9 cellular contexts compared by ENCODE assay signal in the genomic region with DNA sequence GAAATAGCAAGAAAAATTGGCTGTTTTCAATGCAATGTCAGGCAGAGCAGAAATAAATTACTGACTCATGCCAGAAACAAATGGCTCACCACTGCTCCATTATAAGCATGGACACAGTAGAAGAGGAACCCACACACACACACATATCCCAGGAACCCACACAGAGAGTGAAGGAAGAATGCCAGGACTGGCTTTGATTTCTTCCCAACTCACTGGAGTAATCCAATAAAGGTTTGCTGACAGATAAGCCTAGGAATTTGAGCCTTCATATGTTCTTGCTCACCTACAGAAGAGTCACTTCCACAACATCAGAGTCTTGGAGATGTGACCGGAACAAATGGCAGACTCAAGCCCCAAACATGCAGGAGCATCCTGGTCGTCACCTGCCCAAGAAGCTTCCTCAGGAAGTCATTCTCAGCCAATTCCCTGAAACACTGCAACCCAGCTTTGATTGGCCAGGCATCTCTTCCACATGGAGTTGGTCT. TPM values are rescaled to one million over a fixed set of nuclear protein-coding genes. Genes with fewer than 3 reads are reported as not detected.
DNase-seq lines count a peak whose midpoint lies in the region; ATAC-seq and TF ChIP-seq lines count a peak whose summit lies in the region.
"Had no signal": no experiment of that assay in that cellular context is flagged by ENCODE, and none has a peak within 500 bp of the region (broad histone marks: within the 10 kb centered on the region; RNA-seq: fewer than 3 reads in every experiment).

No MANE protein-coding gene starts in this region.

- no peak for TF ChIP-seq CTCF in HFF-Myc (IDR thresholded peaks at IDR 0.05; ENCODE audit: low read depth, low read length, missing control alignments)

- H4K91ac ChIP-seq in mesenchymal stem cell (ENCODE audit: low read length): no peak overlapping the region

- H2BK5ac ChIP-seq in mesenchymal stem cell (ENCODE audit: low read depth, low read length, poor library complexity, severe bottlenecking): no peak overlapping the region

- H2BK15ac ChIP-seq in mesenchymal stem cell (ENCODE audit: low read depth, poor library complexity, severe bottlenecking): no peak overlapping the region

- no peak overlapping the region for H3K18ac ChIP-seq in mesenchymal stem cell (ENCODE audit: low read depth in 1 of 2, low read length in 2 of 2)

- H3K36me3 ChIP-seq in mesenchymal stem cell (ENCODE audit: control insufficient read depth in 1 of 2, insufficient read depth in 2 of 2, low read depth in 1 of 2, low read length in 2 of 2) (peaks cover 32 to 43% of the 10 kb centered on the region in 2 experiments), H7 (replicated peaks; ENCODE audit: control insufficient read depth, insufficient read depth, low read length) (peaks cover 12% of the 10 kb centered on the region)

- H3K23ac ChIP-seq in mesenchymal stem cell (ENCODE audit: low read length in 2 of 2): no peak overlapping the region

- no peak overlapping the region for H2BK12ac ChIP-seq in mesenchymal stem cell (ENCODE audit: low read length in 2 of 2)

- DNase-seq in AG08395 (ENCODE audit: low spot score) (peak; percentile 88), HFF-Myc (ENCODE audit: extremely low read depth, low read depth) (no peak), astrocyte of the hippocampus (ENCODE audit: low read depth, low spot score) (peak; percentile 89), mesenchymal stem cell (no peak), NCI-H146 treated with DMSO at 0.1 percent for 48 hours (lab: John Stamatoyannopoulos, UW; ENCODE audit: unreplicated experiment) (no peak), NCI-H345 (lab: John Stamatoyannopoulos, UW) (no peak), H7 (no peak)

- H2AFZ ChIP-seq in mesenchymal stem cell (ENCODE audit: low read depth, low read length): no peak overlapping the region

- no peaks in the 10 kb centered on the region for H3K9me3 ChIP-seq in mesenchymal stem cell (ENCODE audit: control insufficient read depth, low read length)
- H3K9me3 ChIP-seq: upper lobe of left lung had no signal

- peaks cover 35% of the 10 kb centered on the region for H3K4me1 ChIP-seq in mesenchymal stem cell (ENCODE audit: control insufficient read depth, insufficient read depth, low read depth, low read length)

- ATAC-seq in HG02852 (IDR thresholded peaks at IDR 0.05; ENCODE audit: unreplicated experiment): no peak

- H3K27me3 ChIP-seq in mesenchymal stem cell (ENCODE audit: control insufficient read depth in 1 of 2, insufficient read depth in 1 of 2, low read length in 2 of 2) (no peaks in the 10 kb centered on the region), H7 (ENCODE audit: control insufficient read depth, insufficient read depth, low read length) (no peaks in the 10 kb centered on the region)
- H3K27me3 ChIP-seq: upper lobe of left lung had no signal

- 87% methylated on average over 2 of the region's 2 CpGs for WGBS in mesenchymal stem cell

- no peak overlapping the region for H3K4ac ChIP-seq in mesenchymal stem cell (ENCODE audit: low read depth in 1 of 2, low read length in 2 of 2)

- peak overlapping the region; percentile 96 for H3K9ac ChIP-seq in mesenchymal stem cell (ENCODE audit: low read length)

- peak overlapping the region; percentile 4 for H3K4me2 ChIP-seq in mesenchymal stem cell (ENCODE audit: low read length, poor library complexity, severe bottlenecking)

- H3K79me1 ChIP-seq in mesenchymal stem cell (replicated peaks; ENCODE audit: low read length, poor library complexity, severe bottlenecking): peaks cover 15% of the 10 kb centered on the region

- H3K4me3 ChIP-seq in HFF-Myc (replicated peaks; ENCODE audit: low read depth, low read length) (peak overlapping the region; percentile 79), mesenchymal stem cell (ENCODE audit: insufficient read depth in 1 of 2, low read depth in 1 of 2, low read length in 2 of 2) (peak overlapping the region in 1 of 2 experiments; percentile 94), H7 (ENCODE audit: insufficient read depth, low read depth, low read length) (no peak overlapping the region)

- H2AK5ac ChIP-seq in mesenchymal stem cell (ENCODE audit: low read length, severe bottlenecking): no peak overlapping the region

- no peak overlapping the region for H3K27ac ChIP-seq in mesenchymal stem cell (ENCODE audit: low read length, poor library complexity, severe bottlenecking)

- no peak overlapping the region for H3K14ac ChIP-seq in mesenchymal stem cell (ENCODE audit: low read length in 2 of 2)

- no peak overlapping the region for H4K8ac ChIP-seq in mesenchymal stem cell (ENCODE audit: low read length)

- no peak overlapping the region for H2BK120ac ChIP-seq in mesenchymal stem cell (ENCODE audit: low read depth, low read length)

RNA-seq across cellular contexts. Expression of a gene that starts 2.2 kb away (rescaled TPM):
- 9.3 TPM for polyA plus RNA-seq in mesenchymal stem cell (2013, experiment 1 of 2)
- 9.7 TPM for polyA plus RNA-seq in mesenchymal stem cell (2013, experiment 2 of 2)
- total RNA-seq in H7 (2014; rRNA removed; shearing (Covaris generic)): 38.2 and 40.5 TPM in 2 replicates

RNA-seq across cellular contexts. Expression of a gene that starts 14.5 kb away (rescaled TPM):
- polyA plus RNA-seq in mesenchymal stem cell (2013, experiment 1 of 2): 14.5 TPM
- polyA plus RNA-seq in mesenchymal stem cell (2013, experiment 2 of 2): 14.8 TPM
- total RNA-seq in H7 (2014; rRNA removed; shearing (Covaris generic)): 56.0 and 59.5 TPM in 2 replicates

RNA-seq across cellular contexts. Expression of a gene that starts 35.3 kb away (rescaled TPM):
- 10.4 TPM for polyA plus RNA-seq in mesenchymal stem cell (2013, experiment 1 of 2)
- 10.5 TPM for polyA plus RNA-seq in mesenchymal stem cell (2013, experiment 2 of 2)
- 64.2 and 91.9 TPM in 2 replicates for total RNA-seq in H7 (2014; rRNA removed; shearing (Covaris generic))

Comparison
In these comparisons a context has a peak if more than half of its experiments do, and no peak if none do; other contexts are left out.
1. DNase-seq: peak in AG08395 (single experiment) and astrocyte of the hippocampus (single experiment); none in HFF-Myc (single experiment), mesenchymal stem cell (single experiment), NCI-H146 treated with DMSO at 0.1 percent for 48 hours (single experiment), NCI-H345 (single experiment) and H7 (single experiment).